Comparison of ENCODE assay signal across 19 cellular contexts in genomic region chr9:9337129-9337528, GRCh38.
DNase-seq lines count a peak whose midpoint lies in the region; ATAC-seq and TF ChIP-seq lines count a peak whose summit lies in the region.
"Had no signal": no experiment of that assay in that cellular context is flagged by ENCODE, and none has a peak within 500 bp of the region (broad histone marks: within the 10 kb centered on the region; RNA-seq: fewer than 3 reads in every experiment).

No MANE protein-coding gene starts in this region.

- no peak overlapping the region for H2AK5ac ChIP-seq in mesendoderm (ENCODE audit: low read length)

- no peak overlapping the region for H3K56ac ChIP-seq in mesendoderm (ENCODE audit: low read length)

- no peaks in the 10 kb centered on the region for H3K79me1 ChIP-seq in mesendoderm (ENCODE audit: low read length)

- no peaks in the 10 kb centered on the region for H3K27me3 Mint-ChIP-seq in WTC11 (ENCODE audit: low read depth)
- H3K27me3 Mint-ChIP-seq: CD4-positive, CD25-positive, alpha-beta regulatory T cell had no signal

- H3K27ac ChIP-seq in mesendoderm (ENCODE audit: low read depth, low read length): no peak overlapping the region
- H3K27ac ChIP-seq: KMS-11 had no signal

- H3K27ac Mint-ChIP-seq in WTC11: no peak overlapping the region
- H3K27ac Mint-ChIP-seq: CD4-positive, CD25-positive, alpha-beta regulatory T cell; T-helper 1 cell treated with Interleukin-12 subunit alpha and Interleukin-12 subunit beta and Interleukin-4 antibody, amounts not matched to agents 30 μg/mL and 1 μg/mL, for 36 hours had no signal

- no peaks in the 10 kb centered on the region for H3K9me3 Mint-ChIP-seq in WTC11
- H3K9me3 Mint-ChIP-seq: T-helper 1 cell treated with Interleukin-12 subunit alpha and Interleukin-12 subunit beta and Interleukin-4 antibody, amounts not matched to agents 30 μg/mL and 1 μg/mL, for 36 hours had no signal

- H3K18ac ChIP-seq in mesendoderm (ENCODE audit: low read length): no peak overlapping the region

- H3K36me3 ChIP-seq in mesendoderm (ENCODE audit: control insufficient read depth, insufficient read depth, low read length): no peaks in the 10 kb centered on the region

- ATAC-seq in HG03159 (IDR thresholded peaks at IDR 0.05; ENCODE audit: unreplicated experiment) (peak; percentile 56), WTC11 (peak; percentile 67; the same call in 1 of the 2 replicates)
- ATAC-seq: HCT116 had no signal

- no peak overlapping the region for H3K9ac ChIP-seq in mesendoderm (ENCODE audit: low read length)
- H3K9ac ChIP-seq: KMS-11 had no signal

- H3K23ac ChIP-seq in mesendoderm (ENCODE audit: low read length): no peak overlapping the region

- H2BK120ac ChIP-seq in mesendoderm (ENCODE audit: low read depth, low read length): no peak overlapping the region

- POLR2A ChIA-PET in WTC11 (lab: Charles Lee): no interaction called here

- no peak overlapping the region for H2BK15ac ChIP-seq in mesendoderm (replicated peaks; ENCODE audit: low read depth)

- H3K4me3 Mint-ChIP-seq in WTC11: no peak overlapping the region
- H3K4me3 Mint-ChIP-seq: CD4-positive, CD25-positive, alpha-beta regulatory T cell; T-helper 1 cell treated with Interleukin-12 subunit alpha and Interleukin-12 subunit beta and Interleukin-4 antibody, amounts not matched to agents 30 μg/mL and 1 μg/mL, for 36 hours had no signal

- peaks cover 11% of the 10 kb centered on the region for H3K4me1 Mint-ChIP-seq in WTC11
- H3K4me1 Mint-ChIP-seq: CD4-positive, CD25-positive, alpha-beta regulatory T cell had no signal

- no peaks in the 10 kb centered on the region for H3K79me2 ChIP-seq in mesendoderm (ENCODE audit: control insufficient read depth, insufficient read depth, low read length)

- no peaks in the 10 kb centered on the region for H3K4me1 ChIP-seq in mesendoderm (ENCODE audit: control insufficient read depth, low read depth, low read length)

- H3K27me3 ChIP-seq in mesendoderm (ENCODE audit: insufficient read depth, low read length, poor library complexity): no peaks in the 10 kb centered on the region

- no peak overlapping the region for H4K8ac ChIP-seq in mesendoderm (ENCODE audit: low read depth, low read length)

- TF ChIP-seq CTCF in GM10266 (IDR thresholded peaks at IDR 0.05; ENCODE audit: control insufficient read depth, insufficient read depth, low read depth, missing control alignments) (peak; percentile 0), WTC11 (IDR thresholded peaks at IDR 0.05) (no peak)

- DNase-seq in GM10266 (ENCODE audit: extremely low spot score) (no peak), WTC11 (ENCODE audit: low spot score) (no peak), mesendoderm (peak; percentile 24), T-helper 1 cell (no peak), NCI-H526 treated with DMSO at 0.1 percent for 48 hours (lab: John Stamatoyannopoulos, UW) (no peak), DMS153 (lab: John Stamatoyannopoulos, UW) (no peak), amygdala (lab: John Stamatoyannopoulos, UW) (no peak)
- DNase-seq: CD4-positive, CD25-positive, alpha-beta regulatory T cell; DMS79; NCI-H1092 treated with DMSO at 0.1 percent for 48 hours; NCI-H2081 treated with DMSO at 0.1 percent for 48 hours; NCI-H2227 treated with DMSO at 0.1 percent for 48 hours; NCI-H524; RPMI8226; SIG-M5 had no signal

- no peak overlapping the region for H3K4me3 ChIP-seq in mesendoderm (ENCODE audit: low read length)

- no peak overlapping the region for H3K4me2 ChIP-seq in mesendoderm (ENCODE audit: low read length)
- H3K4me2 ChIP-seq: KMS-11 had no signal

- H4K5ac ChIP-seq in mesendoderm (ENCODE audit: low read length): no peak overlapping the region

- no peak overlapping the region for H3K4ac ChIP-seq in mesendoderm (ENCODE audit: low read depth, low read length)

- no peaks in the 10 kb centered on the region for H3K36me3 Mint-ChIP-seq in WTC11
- H3K36me3 Mint-ChIP-seq: CD4-positive, CD25-positive, alpha-beta regulatory T cell had no signal

- CTCF ChIA-PET in WTC11 (lab: Charles Lee): no interaction called here

- H2BK5ac ChIP-seq in mesendoderm (ENCODE audit: low read length): no peak overlapping the region

TF ChIP-seq in WTC11, 78 proteins besides CTCF, POLR2A, EP300 and RAD21:
- TF ChIP-seq ZNF263 (CRISPR knock-in tag; IDR thresholded peaks at IDR 0.05; ENCODE audit: low read depth) (no peak), CREB1 (CRISPR knock-in tag; IDR thresholded peaks at IDR 0.05) (no peak), NFE2L1 (CRISPR knock-in tag; IDR thresholded peaks at IDR 0.05) (no peak), MXD4 (CRISPR knock-in tag; IDR thresholded peaks at IDR 0.05; ENCODE audit: borderline replicate concordance) (no peak), ETV6 (CRISPR knock-in tag; IDR thresholded peaks at IDR 0.05) (no peak), ATF1 (CRISPR knock-in tag; IDR thresholded peaks at IDR 0.05) (no peak), ZNF281 (CRISPR knock-in tag; IDR thresholded peaks at IDR 0.05) (no peak), CREM (CRISPR knock-in tag; IDR thresholded peaks at IDR 0.05) (no peak), GTF2I (CRISPR knock-in tag; conservative IDR thresholded peaks at IDR 0.05) (no peak)
